In the genomic region with DNA sequence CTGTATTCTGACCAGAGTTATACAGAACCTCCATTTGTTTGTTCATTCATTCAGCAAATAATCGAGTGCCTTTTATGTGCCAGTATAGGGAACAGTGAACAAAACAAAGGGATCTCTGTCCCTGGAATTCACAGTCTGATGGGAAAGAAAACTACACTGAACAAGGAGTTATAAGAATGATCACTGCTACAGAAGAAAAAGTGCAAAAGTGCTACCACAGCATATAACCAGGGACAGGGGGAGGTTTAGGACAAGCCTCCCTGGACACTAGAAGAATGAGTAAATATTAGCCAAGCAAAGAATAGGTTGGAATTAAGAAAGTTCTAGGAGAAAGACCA, we compare ENCODE assay signal across 30 cellular contexts. TPM values are rescaled to one million over a fixed set of nuclear protein-coding genes. Genes with fewer than 3 reads are reported as not detected.
DNase-seq lines count a peak whose midpoint lies in the region; TF ChIP-seq lines count a peak whose summit lies in the region.
"Had no signal": no experiment of that assay in that cellular context is flagged by ENCODE, and none has a peak within 500 bp of the region (broad histone marks: within the 10 kb centered on the region; RNA-seq: fewer than 3 reads in every experiment).

No MANE protein-coding gene starts in this region.

- H3K36me3 ChIP-seq in Karpas-422 (ENCODE audit: insufficient read depth, low read length) = no peaks in the 10 kb centered on the region
- H3K36me3 ChIP-seq: pancreas had no signal

- no peaks in the 10 kb centered on the region for H3K27me3 ChIP-seq in Karpas-422 (ENCODE audit: low read length)
- H3K27me3 ChIP-seq: ascending aorta, pancreas, Peyer's patch, SJSA1, suprapubic skin had no signal

- H3K4me1 ChIP-seq in Karpas-422 (ENCODE audit: low read length) = peaks cover 9% of the 10 kb centered on the region
- H3K4me1 ChIP-seq: ascending aorta had no signal

- DNase-seq in NCI-H2029 (lab: John Stamatoyannopoulos, UW) (peak; percentile 30), NCI-H2029 treated with DMSO at 0.1 percent for 48 hours (lab: John Stamatoyannopoulos, UW) (no peak), medulla oblongata (ENCODE audit: extremely low spot score) (peak; percentile 93), superior temporal gyrus (ENCODE audit: extremely low spot score) (peak; percentile 89), T-helper 9 cell (no peak), NCI-H524 treated with DMSO at 0.1 percent for 48 hours (lab: John Stamatoyannopoulos, UW) (no peak), Karpas-422 (no peak)
- DNase-seq: 8988T; activated CD4-positive, alpha-beta memory T cell treated with anti-CD3 and anti-CD28 coated beads for 36 hours; activated CD8-positive, alpha-beta memory T cell treated with anti-CD3 and anti-CD28 coated beads, Interleukin-2, amount 50 U/mL, for 48 hours; activated effector memory CD4-positive, alpha-beta T cell treated with Interleukin-2 at 50 U/mL for 16 hours; activated naive CD8-positive, alpha-beta T cell treated with anti-CD3 and anti-CD28 coated beads for 36 hours; CD8-positive, alpha-beta T cell; central memory CD4-positive, alpha-beta T cell; dermis blood vessel endothelial cell; DMS 273 treated with DMSO at 0.1 percent for 48 hours; NCI-H1092 treated with DMSO at 0.1 percent for 48 hours; NCI-H187; NCI-H69; pancreas; Peyer's patch; stimulated activated CD4-positive, alpha-beta T cell treated with anti-CD3 and anti-CD28 coated beads, Interleukin-12 subunit alpha, Interleukin-12 subunit beta, amount 100 ng/mL, for 4 hours; stimulated activated CD4-positive, alpha-beta T cell treated with anti-CD3 and anti-CD28 coated beads, Interleukin-4, amount 100 ng/mL, for 24 hours; T-cell had no signal

- peaks cover 49% of the 10 kb centered on the region for H3K36me3 Mint-ChIP-seq in brain
- H3K36me3 Mint-ChIP-seq: IgD-negative memory B cell had no signal

- H3K27ac ChIP-seq in Karpas-422 (ENCODE audit: low read length) = no peak overlapping the region
- H3K27ac ChIP-seq: ascending aorta, pancreas, Peyer's patch, SJSA1, suprapubic skin had no signal

- peak overlapping the region in 1 of 5 experiments; percentile 2 for H3K4me3 Mint-ChIP-seq in brain
- H3K4me3 Mint-ChIP-seq: activated CD4-positive, alpha-beta memory T cell treated with anti-CD3 and anti-CD28 coated beads for 36 hours; activated naive CD8-positive, alpha-beta T cell treated with anti-CD3 and anti-CD28 coated beads for 36 hours; CD8-positive, alpha-beta T cell; IgD-negative memory B cell; stimulated activated effector memory CD8-positive, alpha-beta T cell treated with anti-CD3 and anti-CD28 coated beads, Interleukin-12 subunit alpha, Interleukin-12 subunit beta, amount 100 ng/mL, for 72 hours; T-cell had no signal

- H3K9me3 ChIP-seq in Karpas-422 (ENCODE audit: low read length) = no peaks in the 10 kb centered on the region
- H3K9me3 ChIP-seq: ascending aorta, pancreas, Peyer's patch, SJSA1, suprapubic skin had no signal

- H3K9ac ChIP-seq in Karpas-422 (ENCODE audit: low read length) = no peak overlapping the region

- no peaks in the 10 kb centered on the region for H3K79me2 ChIP-seq in Karpas-422 (ENCODE audit: low read length)

- no peak overlapping the region for H3K4me3 ChIP-seq in Karpas-422 (ENCODE audit: low read length)
- H3K4me3 ChIP-seq: ascending aorta, pancreas, Peyer's patch, SJSA1, suprapubic skin had no signal

- no peak overlapping the region for H2AFZ ChIP-seq in Karpas-422 (ENCODE audit: low read length)

- peaks cover 65% of the 10 kb centered on the region for H3K4me1 Mint-ChIP-seq in brain

- peaks cover 5% of the 10 kb centered on the region for H3K27me3 Mint-ChIP-seq in brain
- H3K27me3 Mint-ChIP-seq: activated CD4-positive, alpha-beta memory T cell treated with anti-CD3 and anti-CD28 coated beads for 36 hours; IgD-negative memory B cell had no signal

- H3K27ac Mint-ChIP-seq in brain = peak overlapping the region in 3 of 5 experiments; percentile 48 to 70 (median 64)
- H3K27ac Mint-ChIP-seq: activated CD4-positive, alpha-beta memory T cell treated with anti-CD3 and anti-CD28 coated beads for 36 hours; activated naive CD8-positive, alpha-beta T cell treated with anti-CD3 and anti-CD28 coated beads for 36 hours; CD8-positive, alpha-beta T cell; stimulated activated effector memory CD8-positive, alpha-beta T cell treated with anti-CD3 and anti-CD28 coated beads, Interleukin-12 subunit alpha, Interleukin-12 subunit beta, amount 100 ng/mL, for 72 hours; T-cell had no signal

- H3K4me2 ChIP-seq in Karpas-422 (ENCODE audit: low read depth, low read length, poor library complexity, severe bottlenecking) = no peak overlapping the region

- no peaks in the 10 kb centered on the region for H3K9me3 Mint-ChIP-seq in brain
- H3K9me3 Mint-ChIP-seq: activated CD4-positive, alpha-beta memory T cell treated with anti-CD3 and anti-CD28 coated beads for 36 hours; activated naive CD8-positive, alpha-beta T cell treated with anti-CD3 and anti-CD28 coated beads for 36 hours; CD8-positive, alpha-beta T cell; IgD-negative memory B cell; stimulated activated effector memory CD8-positive, alpha-beta T cell treated with anti-CD3 and anti-CD28 coated beads, Interleukin-12 subunit alpha, Interleukin-12 subunit beta, amount 100 ng/mL, for 72 hours; T-cell had no signal

- no peaks in the 10 kb centered on the region for H4K20me1 ChIP-seq in Karpas-422 (ENCODE audit: insufficient read depth, low read depth, low read length)

- H3K9me2 ChIP-seq in Karpas-422 (replicated peaks; ENCODE audit: insufficient read depth, low read length) = no peaks in the 10 kb centered on the region

- TF ChIP-seq CTCF in brain (conservative IDR thresholded peaks at IDR 0.05) = no peak

RNA-seq across cellular contexts. Expression of a gene that starts 4.2 kb away (rescaled TPM):
- 6.3 TPM for polyA plus RNA-seq in brain (ENCODE audit: insufficient read depth, low read depth, low replicate concordance)
- 4.8 and 9.1 TPM in 2 replicates for total RNA-seq in Karpas-422 (2014; rRNA removed; shearing (Covaris generic); ENCODE audit: low replicate concordance)

Comparison
In these comparisons a context has a peak if more than half of its experiments do, and no peak if none do; other contexts are left out.
1. DNase-seq: peak in NCI-H2029 (single experiment), medulla oblongata (single experiment) and superior temporal gyrus (single experiment); none in NCI-H2029 treated with DMSO at 0.1 percent for 48 hours (single experiment), T-helper 9 cell (single experiment), NCI-H524 treated with DMSO at 0.1 percent for 48 hours (single experiment) and Karpas-422 (single experiment).